Comparison of ENCODE assay signal across 1 cellular context in genomic region chr12:9064201-9064814, GRCh38.
TF ChIP-seq lines count a peak whose summit lies in the region.

No MANE protein-coding gene starts in this region.

TF ChIP-seq in HepG2, 621 proteins besides CTCF, POLR2A, EP300 and RAD21 (continued from another document and continues in another):
- TF ChIP-seq IKZF5 (CRISPR knock-in tag; IDR thresholded peaks at IDR 0.05) (peak; percentile 80), U2AF2 (IDR thresholded peaks at IDR 0.05; ENCODE audit: low read depth, low read length) (0 out of 2 replicates have a peak, but pooled peaks have one; percentile 37), ZMYM2 (CRISPR knock-in tag; IDR thresholded peaks at IDR 0.05) (no peak), BATF2 (CRISPR knock-in tag; IDR thresholded peaks at IDR 0.05) (no peak), ZNF10 (CRISPR knock-in tag; IDR thresholded peaks at IDR 0.05; ENCODE audit: borderline replicate concordance, low read depth) (no peak), ZNF460 (CRISPR knock-in tag; IDR thresholded peaks at IDR 0.05; ENCODE audit: borderline replicate concordance) (no peak), CBX5 (CRISPR knock-in tag; IDR thresholded peaks at IDR 0.05; ENCODE audit: borderline replicate concordance) (peak; percentile 11; the same call in 1 of the 2 replicates), LBX2 (CRISPR knock-in tag; IDR thresholded peaks at IDR 0.05; ENCODE audit: borderline replicate concordance) (0 out of 2 replicates have a peak, but pooled peaks have one; percentile 29), ZNF530 (CRISPR knock-in tag; IDR thresholded peaks at IDR 0.05; ENCODE audit: low read depth) (no peak), PCBP1 (IDR thresholded peaks at IDR 0.05; ENCODE audit: borderline replicate concordance, low read depth, low read length) (0 out of 2 replicates have a peak, but pooled peaks have one; percentile 24), PPARG (CRISPR knock-in tag; conservative IDR thresholded peaks at IDR 0.05) (0 out of 2 replicates have a peak, but pooled peaks have one; percentile 18), ZBTB43 (CRISPR knock-in tag; conservative IDR thresholded peaks at IDR 0.05) (peak; percentile 49; the same call in 1 of the 2 replicates), DBP (CRISPR knock-in tag; IDR thresholded peaks at IDR 0.05; ENCODE audit: not compliant biosample characterization) (peak; percentile 67), ASH2L (IDR thresholded peaks at IDR 0.05; ENCODE audit: insufficient read length, low read depth, low read length) (no peak), ZNF598 (CRISPR knock-in tag; IDR thresholded peaks at IDR 0.05; ENCODE audit: borderline replicate concordance) (0 out of 2 replicates have a peak, but pooled peaks have one; percentile 44), KAT7 (CRISPR knock-in tag; IDR thresholded peaks at IDR 0.05; ENCODE audit: borderline replicate concordance) (no peak), ZNF775 (CRISPR knock-in tag; IDR thresholded peaks at IDR 0.05; ENCODE audit: borderline replicate concordance) (no peak), ZC3H4 (CRISPR knock-in tag; IDR thresholded peaks at IDR 0.05; ENCODE audit: borderline replicate concordance) (no peak), ZBTB4 (CRISPR knock-in tag; IDR thresholded peaks at IDR 0.05; ENCODE audit: borderline replicate concordance) (no peak), ZNF761 (CRISPR knock-in tag; conservative IDR thresholded peaks at IDR 0.05) (no peak), NFE2 (CRISPR knock-in tag; IDR thresholded peaks at IDR 0.05) (no peak), ZNF276 (CRISPR knock-in tag; IDR thresholded peaks at IDR 0.05; ENCODE audit: low read depth) (peak; percentile 77; the same call in 1 of the 2 replicates), FOXJ3 (CRISPR knock-in tag; IDR thresholded peaks at IDR 0.05; ENCODE audit: borderline replicate concordance) (0 out of 2 replicates have a peak, but pooled peaks have one; percentile 36), CC2D1A (CRISPR knock-in tag; IDR thresholded peaks at IDR 0.05) (no peak), SMAD1 (CRISPR knock-in tag; IDR thresholded peaks at IDR 0.05; ENCODE audit: borderline replicate concordance, low read depth) (peak; percentile 55; the same call in 1 of the 2 replicates), THAP8 (CRISPR knock-in tag; IDR thresholded peaks at IDR 0.05; ENCODE audit: borderline replicate concordance) (0 out of 2 replicates have a peak, but pooled peaks have one; percentile 73), MZF1 (CRISPR knock-in tag; IDR thresholded peaks at IDR 0.05; ENCODE audit: borderline replicate concordance) (no peak), NKX3-1 (CRISPR knock-in tag; IDR thresholded peaks at IDR 0.05) (no peak), ZNF709 (CRISPR knock-in tag; IDR thresholded peaks at IDR 0.05) (peak; percentile 86), MTA1 (CRISPR knock-in tag; IDR thresholded peaks at IDR 0.05; ENCODE audit: borderline replicate concordance) (peak; percentile 45; the same call in 1 of the 2 replicates), ZBTB20 (CRISPR knock-in tag; IDR thresholded peaks at IDR 0.05; ENCODE audit: borderline replicate concordance, low read depth) (peak; percentile 9; the same call in 1 of the 2 replicates), SNRNP70 (IDR thresholded peaks at IDR 0.05; ENCODE audit: low read depth, low read length) (peak; percentile 86; the same call in 1 of the 2 replicates), KDM2A (CRISPR knock-in tag; IDR thresholded peaks at IDR 0.05; ENCODE audit: borderline replicate concordance, low read depth) (peak; percentile 97), HCFC1 (IDR thresholded peaks at IDR 0.05; ENCODE audit: low read depth, low read length) (no peak), HDAC2 (CRISPR knock-in tag; IDR thresholded peaks at IDR 0.05) (peak; percentile 41; the same call in 1 of the 2 replicates), TCF7 (IDR thresholded peaks at IDR 0.05; ENCODE audit: low read depth) (no peak), TAF15 (IDR thresholded peaks at IDR 0.05; ENCODE audit: low read depth, low read length, poor library complexity, severe bottlenecking) (no peak), SRSF9 (IDR thresholded peaks at IDR 0.05; ENCODE audit: borderline replicate concordance, insufficient read depth, low read depth, low read length, poor library complexity, severe bottlenecking) (no peak), THAP11 (CRISPR knock-in tag; IDR thresholded peaks at IDR 0.05) (no peak), ELF3 (CRISPR knock-in tag; IDR thresholded peaks at IDR 0.05) (0 out of 2 replicates have a peak, but pooled peaks have one; percentile 14), ZSCAN21 (CRISPR knock-in tag; IDR thresholded peaks at IDR 0.05; ENCODE audit: borderline replicate concordance) (peak; percentile 69; the same call in 1 of the 2 replicates), JARID2 (CRISPR knock-in tag; IDR thresholded peaks at IDR 0.05; ENCODE audit: insufficient replicate concordance) (no peak), ZNF230 (CRISPR knock-in tag; IDR thresholded peaks at IDR 0.05) (0 out of 2 replicates have a peak, but pooled peaks have one; percentile 20), NFIB (CRISPR knock-in tag; IDR thresholded peaks at IDR 0.05; ENCODE audit: borderline replicate concordance) (no peak), ZNF101 (CRISPR knock-in tag; IDR thresholded peaks at IDR 0.05; ENCODE audit: borderline replicate concordance, low read depth) (no peak), KDM5B (CRISPR knock-in tag; IDR thresholded peaks at IDR 0.05; ENCODE audit: borderline replicate concordance) (peak; percentile 82), ZNF160 (CRISPR knock-in tag; IDR thresholded peaks at IDR 0.05) (peak; percentile 47; the same call in 1 of the 2 replicates), ZNF225 (CRISPR knock-in tag; IDR thresholded peaks at IDR 0.05) (no peak; the same call in 1 of the 2 replicates), ZNF577 (CRISPR knock-in tag; IDR thresholded peaks at IDR 0.05; ENCODE audit: borderline replicate concordance, low read depth) (no peak), SETDB1 (CRISPR knock-in tag; IDR thresholded peaks at IDR 0.05; ENCODE audit: borderline replicate concordance) (no peak), ZBTB21 (CRISPR knock-in tag; IDR thresholded peaks at IDR 0.05) (no peak), NFKB2 (CRISPR knock-in tag; IDR thresholded peaks at IDR 0.05; ENCODE audit: borderline replicate concordance) (peak; percentile 69; the same call in 1 of the 2 replicates), JDP2 (CRISPR knock-in tag; IDR thresholded peaks at IDR 0.05; ENCODE audit: borderline replicate concordance) (no peak)
